ENCODE assay signal across 8 cellular contexts in the genomic region with DNA sequence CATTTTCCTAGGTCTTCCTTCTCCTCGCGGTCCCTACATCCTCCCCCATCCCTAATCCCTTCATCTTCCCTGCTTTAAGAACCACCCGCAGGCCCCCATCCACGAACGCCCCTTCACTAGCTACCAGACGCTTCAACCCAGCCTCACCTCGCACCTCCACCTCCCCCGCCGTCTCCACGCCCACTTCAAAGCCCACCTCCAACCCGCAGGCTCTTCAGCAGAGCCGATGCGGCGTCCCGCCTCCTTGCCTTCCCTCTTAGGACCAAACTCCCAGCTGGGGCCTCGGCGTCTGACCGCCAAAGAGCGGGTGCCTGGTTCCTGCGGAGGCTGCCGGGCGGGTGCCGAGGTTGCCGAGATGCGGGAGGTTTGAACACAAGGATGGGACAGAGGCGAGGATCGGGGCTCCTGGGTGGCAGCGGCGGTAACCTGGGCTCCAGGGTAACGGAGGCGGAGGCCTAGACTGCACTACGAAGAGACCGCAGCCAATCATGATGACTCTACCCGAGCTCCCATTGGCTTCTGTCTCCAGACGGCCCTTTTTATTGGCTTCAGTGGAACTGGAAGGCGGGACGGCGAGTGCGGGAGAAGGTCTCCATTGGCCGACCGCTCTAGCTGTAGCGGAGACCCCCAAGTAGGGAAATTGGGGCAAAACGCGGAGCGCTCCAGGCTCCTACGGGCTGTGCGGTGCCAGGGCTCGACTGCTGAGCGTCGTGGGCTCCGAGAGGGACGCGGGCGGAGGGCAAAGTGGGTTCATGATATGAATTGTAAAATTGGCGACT. TPM values are rescaled to one million over a fixed set of nuclear protein-coding genes. Genes with fewer than 3 reads are reported as not detected.
DNase-seq lines count a peak whose midpoint lies in the region; ATAC-seq and TF ChIP-seq lines count a peak whose summit lies in the region.

LCA5 (minus strand) TSS at position 462 of the 779 bp plus-strand sequence. CDS start 18,536 bp downstream, outside the sequence.

- H3K27me3 Mint-ChIP-seq in Calu3 (ENCODE audit: unreplicated experiment) = no peaks in the 10 kb centered on the region

- DNase-seq in Calu3 (peak; percentile 92), HS-5 (ENCODE audit: low read depth) (peak; percentile 92), NOMO-1 treated with dmso at 0.1 percent for 144 hours (lab: John Stamatoyannopoulos, UW; ENCODE audit: unreplicated experiment) (peak; percentile 86), activated T-cell treated with anti-CD3 and anti-CD28 coated beads for 24 hours (ENCODE audit: low read depth) (peak; percentile 77), erythroblast (lab: John Stamatoyannopoulos, UW) (peak; percentile 95)
- peak; percentile 48 to 58 for DNase-seq in stimulated activated CD8-positive, alpha-beta memory T cell treated with anti-CD3 and anti-CD28 coated beads, Interleukin-2, amount 100 ng/mL, for 1 hour (ENCODE audit: low read depth in 2 of 2)

- peak; percentile 100 for ATAC-seq in GM21367 (IDR thresholded peaks at IDR 0.05; ENCODE audit: unreplicated experiment)

- H3K4me3 ChIP-seq in mononuclear cell (ENCODE audit: low read length) = peak within 1 kb of the TSS; percentile 58

- H3K27me3 ChIP-seq in mononuclear cell (ENCODE audit: insufficient read depth, low read length) = peaks cover 5% of the 10 kb centered on the region

- H3K4me1 Mint-ChIP-seq in Calu3 (ENCODE audit: low read depth, unreplicated experiment) = peaks cover 45% of the 10 kb centered on the region

- H3K4me3 Mint-ChIP-seq in Calu3 (ENCODE audit: low read depth, unreplicated experiment) = no peak within 1 kb of the TSS

- intact Hi-C loops in Calu3 (cut with micrococcal nuclease; ENCODE audit: unreplicated experiment) = loop anchor here (5.0 to 10.0 kb wide), 4 partner anchors 35 to 328 kb away; partner anchors contain the start of gene HMGN3

- H3K4me1 ChIP-seq in mononuclear cell (ENCODE audit: insufficient read depth, low read length) = peaks cover 14% of the 10 kb centered on the region

- no peaks in the 10 kb centered on the region for H3K9me3 ChIP-seq in mononuclear cell (ENCODE audit: low read depth, low read length)

- BruUV-seq in Calu3 (replicated peaks; lab: Mats Ljungman, UMichigan) = no TSS peak

- H3K9me3 Mint-ChIP-seq in Calu3 (ENCODE audit: low read depth, unreplicated experiment) = no peaks in the 10 kb centered on the region

- no peak for TF ChIP-seq CTCF in Calu3 (IDR thresholded peaks at IDR 0.05; ENCODE audit: unreplicated experiment)

- CTCF ChIA-PET in Calu3 (lab: Charles Lee) = interaction anchor here (0.6 to 1.1 kb wide), 4 partner anchors 8 to 333 kb away, joined by 3 to 5 read pairs (median 3); no protein-coding TSS in a partner anchor

- peaks cover 23% of the 10 kb centered on the region for H3K36me3 Mint-ChIP-seq in Calu3 (ENCODE audit: insufficient read depth, unreplicated experiment)

- peak; percentile 80 for TF ChIP-seq POLR2A in erythroblast (IDR thresholded peaks at IDR 0.05; ENCODE audit: low read length)

- no peak within 1 kb of the TSS for H3K27ac Mint-ChIP-seq in Calu3 (ENCODE audit: unreplicated experiment)

RNA-seq across cellular contexts. Expression of gene LCA5, which starts in this region (rescaled TPM):
- total RNA-seq in Calu3 (2022) = 13.9 and 18.3 TPM in 2 replicates
- total RNA-seq in mononuclear cell = 0.42 TPM

Comparison
In these comparisons a context has a peak if more than half of its experiments do, and no peak if none do; other contexts are left out.
1. Peak in every context shown above with its lines: DNase-seq, ATAC-seq and H3K4me3 ChIP-seq.
2. RNA of gene LCA5 (total RNA-seq): 13.9 to 18.3 TPM in Calu3; 0.42 TPM in mononuclear cell (single experiment); every median in the first group is over 10 times any median in the second.